ENCODE assay signal across 26 cellular contexts in genomic region chr13:86445584-86446140, GRCh38.
DNase-seq lines count a peak whose midpoint lies in the region; ATAC-seq, FAIRE-seq and TF ChIP-seq lines count a peak whose summit lies in the region.
"Had no signal": no experiment of that assay in that cellular context is flagged by ENCODE, and none has a peak within 500 bp of the region (broad histone marks: within the 10 kb centered on the region; RNA-seq: fewer than 3 reads in every experiment).

No MANE protein-coding gene starts in this region.

- TF ChIP-seq CTCF in SK-N-SH (IDR thresholded peaks at IDR 0.05), result no peak
- no peak for TF ChIP-seq CTCF in bronchial epithelial cell (IDR thresholded peaks at IDR 0.05; ENCODE audit: insufficient read depth, low read length, severe bottlenecking)
- TF ChIP-seq CTCF in mesothelial cell of epicardium (IDR thresholded peaks at IDR 0.05; ENCODE audit: unreplicated experiment), result no peak

- POLR2A ChIA-PET in SK-N-SH (lab: Yijun Ruan, JAX), result no interaction called here

- no peaks in the 10 kb centered on the region for H3K9me2 ChIP-seq in SK-N-SH

- H3K36me3 Mint-ChIP-seq in mesothelial cell of epicardium, result no peaks in the 10 kb centered on the region
- H3K36me3 Mint-ChIP-seq: naive thymus-derived CD8-positive, alpha-beta T cell; stimulated activated effector memory CD8-positive, alpha-beta T cell treated with anti-CD3 and anti-CD28 coated beads, Interleukin-12 subunit alpha, Interleukin-12 subunit beta, amount 100 ng/mL, for 72 hours; T-cell; WTC11 had no signal

- no peaks in the 10 kb centered on the region for H3F3A ChIP-seq in SK-N-SH (replicated peaks; ENCODE audit: insufficient read depth)

- no peak overlapping the region for H3K4me2 ChIP-seq in SK-N-SH

- 16% methylated on average over 3 of the region's 3 CpGs for WGBS in SK-N-SH (ENCODE audit: low lambda C conversion rate)

- TF ChIP-seq RAD21 in SK-N-SH (IDR thresholded peaks at IDR 0.05; ENCODE audit: low read length), result no peak

- no peaks in the 10 kb centered on the region for H3K79me2 ChIP-seq in SK-N-SH (ENCODE audit: insufficient read depth)

- H3K36me3 ChIP-seq in SK-N-SH (replicated peaks in 1 of 2; ENCODE audit: control insufficient read depth in 1 of 2, insufficient read depth in 2 of 2, low read length in 1 of 2) (no peaks in the 10 kb centered on the region), bronchial epithelial cell (ENCODE audit: control insufficient read depth, insufficient read depth, low read length) (no peaks in the 10 kb centered on the region)
- H3K36me3 ChIP-seq: gastroesophageal sphincter, transverse colon had no signal

- H3K4me1 ChIP-seq in SK-N-SH (ENCODE audit: control insufficient read depth in 1 of 2, insufficient read depth in 2 of 2, low read depth in 1 of 2, low read length in 1 of 2), result no peaks in the 10 kb centered on the region
- H3K4me1 ChIP-seq: gastroesophageal sphincter, transverse colon had no signal

- H3K9ac ChIP-seq in SK-N-SH, result no peak overlapping the region

- H3K27me3 Mint-ChIP-seq in mesothelial cell of epicardium (ENCODE audit: low read depth), result no peaks in the 10 kb centered on the region
- H3K27me3 Mint-ChIP-seq: activated CD4-positive, alpha-beta T cell treated with anti-CD3 and anti-CD28 coated beads, Interleukin-2, amount 10 ng/mL, durations not matched to agents 24 days and 14 days; CD4-positive, alpha-beta T cell; central memory CD8-positive, alpha-beta T cell; naive thymus-derived CD8-positive, alpha-beta T cell; T-cell had no signal

- no peak overlapping the region for H3K4me3 Mint-ChIP-seq in mesothelial cell of epicardium
- H3K4me3 Mint-ChIP-seq: activated CD4-positive, alpha-beta T cell treated with anti-CD3 and anti-CD28 coated beads, Interleukin-2, amount 10 ng/mL, durations not matched to agents 24 days and 14 days; CD4-positive, alpha-beta T cell; central memory CD8-positive, alpha-beta T cell; naive thymus-derived CD8-positive, alpha-beta T cell; stimulated activated effector memory CD8-positive, alpha-beta T cell treated with anti-CD3 and anti-CD28 coated beads, Interleukin-12 subunit alpha, Interleukin-12 subunit beta, amount 100 ng/mL, for 72 hours; T-cell; WTC11 had no signal

- no peak overlapping the region for H3K27ac ChIP-seq in SK-N-SH (ENCODE audit: low read depth in 2 of 2, low read length in 1 of 2)
- H3K27ac ChIP-seq: 22Rv1, gastroesophageal sphincter, transverse colon had no signal

- H3K9me3 Mint-ChIP-seq in mesothelial cell of epicardium, result no peaks in the 10 kb centered on the region
- H3K9me3 Mint-ChIP-seq: stimulated activated effector memory CD8-positive, alpha-beta T cell treated with anti-CD3 and anti-CD28 coated beads, Interleukin-12 subunit alpha, Interleukin-12 subunit beta, amount 100 ng/mL, for 72 hours; WTC11 had no signal

- no peak for DNase-seq in SK-N-SH
- peak; percentile 14 for DNase-seq in bronchial epithelial cell (ENCODE audit: low read depth)
- DNase-seq in mesothelial cell of epicardium (ENCODE audit: low spot score in 2 of 2, unreplicated experiment in 2 of 2), result no peak
- no peak for DNase-seq in NCI-H524 treated with DMSO at 0.1 percent for 48 hours (lab: John Stamatoyannopoulos, UW)
- no peak for DNase-seq in HuH-7.5 (ENCODE audit: low spot score)
- DNase-seq in SIG-M5 treated with dmso at 0.1 percent for 504 hours (lab: John Stamatoyannopoulos, UW; ENCODE audit: unreplicated experiment), result no peak
- no peak for DNase-seq in NCI-H187 (lab: John Stamatoyannopoulos, UW)
- DNase-seq: activated CD4-positive, alpha-beta T cell treated with anti-CD3 and anti-CD28 coated beads, Interleukin-2, amount 10 ng/mL, durations not matched to agents 24 days and 14 days; activated CD8-positive, alpha-beta memory T cell treated with anti-CD3 and anti-CD28 coated beads for 24 hours; activated T-cell treated with anti-CD3 and anti-CD28 coated beads for 4 hours; CD4-positive, alpha-beta T cell; dermis blood vessel endothelial cell; naive thymus-derived CD8-positive, alpha-beta T cell; SIG-M5; T-cell; transverse colon had no signal

- H2AFZ ChIP-seq in SK-N-SH (ENCODE audit: low read depth), result peak overlapping the region; percentile 58

- FAIRE-seq in bronchial epithelial cell (lab: Jason Lieb, UNC), result no peak
- FAIRE-seq: D721Med had no signal

- peaks cover 9% of the 10 kb centered on the region for H3K4me1 Mint-ChIP-seq in mesothelial cell of epicardium
- H3K4me1 Mint-ChIP-seq: activated CD4-positive, alpha-beta T cell treated with anti-CD3 and anti-CD28 coated beads, Interleukin-2, amount 10 ng/mL, durations not matched to agents 24 days and 14 days; central memory CD8-positive, alpha-beta T cell; naive thymus-derived CD8-positive, alpha-beta T cell; stimulated activated effector memory CD8-positive, alpha-beta T cell treated with anti-CD3 and anti-CD28 coated beads, Interleukin-12 subunit alpha, Interleukin-12 subunit beta, amount 100 ng/mL, for 72 hours; T-cell had no signal

- no peaks in the 10 kb centered on the region for H4K20me1 ChIP-seq in SK-N-SH (ENCODE audit: insufficient read depth)

- TF ChIP-seq EP300 in SK-N-SH (IDR thresholded peaks at IDR 0.05; ENCODE audit: borderline replicate concordance in 1 of 2, low read depth in 1 of 2, low read length in 1 of 2), result no peak

- no peaks in the 10 kb centered on the region for H3K27me3 ChIP-seq in SK-N-SH (ENCODE audit: insufficient read depth)
- no peaks in the 10 kb centered on the region for H3K27me3 ChIP-seq in bronchial epithelial cell (ENCODE audit: control insufficient read depth, insufficient read depth, low read length)
- H3K27me3 ChIP-seq: gastroesophageal sphincter, transverse colon had no signal

- H3K4me3 ChIP-seq in SK-N-SH (ENCODE audit: low read depth in 2 of 2, low read length in 1 of 2) (no peak overlapping the region), bronchial epithelial cell (ENCODE audit: low read depth, low read length) (no peak overlapping the region)
- H3K4me3 ChIP-seq: gastroesophageal sphincter, transverse colon had no signal

- CTCF ChIA-PET in SK-N-SH (lab: Yijun Ruan, JAX), result interaction anchor here (0.6 kb wide), 1 partner anchor 68 kb away, joined by 3 read pairs; no protein-coding TSS in a partner anchor

- no peaks in the 10 kb centered on the region for H3K9me3 ChIP-seq in SK-N-SH
- H3K9me3 ChIP-seq: gastroesophageal sphincter, transverse colon had no signal

- peak overlapping the region; percentile 35 for H3K27ac Mint-ChIP-seq in mesothelial cell of epicardium
- H3K27ac Mint-ChIP-seq: activated CD4-positive, alpha-beta T cell treated with anti-CD3 and anti-CD28 coated beads, Interleukin-2, amount 10 ng/mL, durations not matched to agents 24 days and 14 days; activated naive CD4-positive, alpha-beta T cell treated with anti-CD3 and anti-CD28 coated beads, Interleukin-2, amount 50 U/mL, for 72 hours; activated T-helper 2 cell treated with anti-CD3 and anti-CD28 coated beads, Interferon-gamma antibody, Interleukin-2, Interleukin-4, amounts not matched to agents 10 μg/mL and 5 μg/mL and 100 μg/mL, durations not matched to agents 14 hours and 24 hours and 36 hours; CD4-positive, alpha-beta T cell; naive thymus-derived CD8-positive, alpha-beta T cell; stimulated activated effector memory CD8-positive, alpha-beta T cell treated with anti-CD3 and anti-CD28 coated beads, Interleukin-12 subunit alpha, Interleukin-12 subunit beta, amount 100 ng/mL, for 72 hours; T-cell; WTC11 had no signal

- no peak for ATAC-seq in SK-N-SH treated with all-trans-retinoic acid at 6 μM for 48 hours
- ATAC-seq: activated naive CD4-positive, alpha-beta T cell treated with anti-CD3 and anti-CD28 coated beads, Interleukin-2, amount 50 U/mL, for 72 hours; esophagus mucosa; gastroesophageal sphincter; naive thymus-derived CD8-positive, alpha-beta T cell; stimulated activated effector memory CD8-positive, alpha-beta T cell treated with anti-CD3 and anti-CD28 coated beads, Interleukin-12 subunit alpha, Interleukin-12 subunit beta, amount 100 ng/mL, for 72 hours; T-cell had no signal

TF ChIP-seq in SK-N-SH, 30 proteins besides CTCF, POLR2A, EP300 and RAD21 (continues in another document):
- no peak for TF ChIP-seq USF2 (IDR thresholded peaks at IDR 0.05; ENCODE audit: borderline replicate concordance, low read depth, low read length)
- no peak for TF ChIP-seq ELF1 (IDR thresholded peaks at IDR 0.05)
- no peak for TF ChIP-seq SIN3A (IDR thresholded peaks at IDR 0.05; ENCODE audit: borderline replicate concordance, low read depth, low read length)
- no peak for TF ChIP-seq TCF12 (IDR thresholded peaks at IDR 0.05)
- no peak for TF ChIP-seq NFIC (IDR thresholded peaks at IDR 0.05; ENCODE audit: borderline replicate concordance)
- no peak for TF ChIP-seq NRF1 (IDR thresholded peaks at IDR 0.05; ENCODE audit: low read depth, low read length)

TF ChIP-seq in SK-N-SH treated with all-trans-retinoic acid at 6 μM for 48 hours, 23 proteins besides CTCF, POLR2A, EP300 and RAD21 (continues in another document):
- TF ChIP-seq PPARA (CRISPR knock-in tag; IDR thresholded peaks at IDR 0.05; ENCODE audit: borderline replicate concordance), result no peak
- TF ChIP-seq RARB (CRISPR knock-in tag; IDR thresholded peaks at IDR 0.05), result no peak
- no peak for TF ChIP-seq ZFP30 (CRISPR knock-in tag; IDR thresholded peaks at IDR 0.05)
- no peak for TF ChIP-seq OSR1 (CRISPR knock-in tag; IDR thresholded peaks at IDR 0.05)
- TF ChIP-seq ISL1 (CRISPR knock-in tag; IDR thresholded peaks at IDR 0.05), result no peak
- no peak for TF ChIP-seq ZNF8 (CRISPR knock-in tag; IDR thresholded peaks at IDR 0.05)
- TF ChIP-seq GLIS3 (CRISPR knock-in tag; IDR thresholded peaks at IDR 0.05), result no peak
- TF ChIP-seq ESRRG (CRISPR knock-in tag; IDR thresholded peaks at IDR 0.05), result no peak
- TF ChIP-seq CREB5 (CRISPR knock-in tag; IDR thresholded peaks at IDR 0.05; ENCODE audit: low read depth), result no peak
- no peak for TF ChIP-seq TOX (CRISPR knock-in tag; IDR thresholded peaks at IDR 0.05; ENCODE audit: borderline replicate concordance)
- TF ChIP-seq BACH2 (CRISPR knock-in tag; IDR thresholded peaks at IDR 0.05; ENCODE audit: borderline replicate concordance), result no peak
- TF ChIP-seq ZFP3 (CRISPR knock-in tag; IDR thresholded peaks at IDR 0.05), result no peak
